Comparison of ENCODE assay signal across 19 cellular contexts in the genomic region with DNA sequence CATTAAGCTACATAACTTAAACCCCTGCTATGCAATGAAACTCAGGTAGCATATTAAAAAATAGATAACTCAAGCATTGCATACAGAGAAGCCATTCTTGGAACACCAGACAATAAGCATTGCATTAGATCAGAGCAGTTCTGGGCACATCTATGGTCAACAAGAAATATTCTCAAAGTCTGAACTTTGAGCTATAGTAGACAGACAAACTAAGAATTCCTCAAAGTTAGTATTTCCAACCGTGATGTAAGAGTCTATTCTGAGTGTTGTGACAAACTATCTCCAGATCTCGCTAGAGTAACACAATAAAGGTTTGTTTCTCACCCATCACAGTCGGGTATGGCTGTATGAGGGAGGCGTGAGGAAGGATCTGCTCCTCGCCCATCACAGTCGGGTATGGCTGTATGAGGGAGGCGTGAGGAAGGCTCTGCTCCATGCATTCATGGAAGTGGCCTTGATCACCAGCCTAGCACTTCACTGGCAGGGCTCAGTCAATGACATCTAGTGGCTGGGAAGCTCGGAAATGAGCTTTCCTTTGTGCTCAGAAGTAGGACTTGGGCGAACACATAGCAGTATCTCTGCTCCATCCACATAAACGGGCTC.
DNase-seq lines count a peak whose midpoint lies in the region; ATAC-seq, FAIRE-seq and TF ChIP-seq lines count a peak whose summit lies in the region.
"Had no signal": no experiment of that assay in that cellular context is flagged by ENCODE, and none has a peak within 500 bp of the region (broad histone marks: within the 10 kb centered on the region; RNA-seq: fewer than 3 reads in every experiment).

No MANE protein-coding gene starts in this region.

- H3K27ac ChIP-seq in left ventricle myocardium inferior (replicated peaks) (peak overlapping the region; percentile 89), right cardiac atrium (ENCODE audit: low read length) (no peak overlapping the region), esophagus muscularis mucosa (replicated peaks in 1 of 4) (no peak overlapping the region), thymus (ENCODE audit: low read depth) (peak overlapping the region; percentile 10)
- H3K27ac ChIP-seq: 22Rv1, A549, C4-2B, GM23248 had no signal

- H3K36me3 ChIP-seq in left ventricle myocardium inferior = no peaks in the 10 kb centered on the region
- H3K36me3 ChIP-seq in esophagus muscularis mucosa = no peaks in the 10 kb centered on the region
- no peaks in the 10 kb centered on the region for H3K36me3 ChIP-seq in thymus (ENCODE audit: control insufficient read depth, insufficient read depth)
- H3K36me3 ChIP-seq: HAP-1 had no signal

- TF ChIP-seq CTCF in left ventricle myocardium inferior (IDR thresholded peaks at IDR 0.05; ENCODE audit: borderline replicate concordance) (no peak), esophagus muscularis mucosa (IDR thresholded peaks at IDR 0.05) (no peak)

- intact Hi-C loops in left ventricle myocardium inferior (cut with micrococcal nuclease) = no loop called here
- intact Hi-C loops in right cardiac atrium (cut with DNase I) = no loop called here
- intact Hi-C loops in esophagus muscularis mucosa (cut with DNase I) = no loop called here

- H3K4me1 ChIP-seq in left ventricle myocardium inferior = peaks cover 36% of the 10 kb centered on the region
- H3K4me1 ChIP-seq in right cardiac atrium (ENCODE audit: control insufficient read depth, insufficient read depth, low read length) = peaks cover 6% of the 10 kb centered on the region
- peaks cover 0 to 11% (median 0%) of the 10 kb centered on the region in 4 donors for H3K4me1 ChIP-seq in esophagus muscularis mucosa
- peaks cover 58% of the 10 kb centered on the region for H3K4me1 ChIP-seq in thymus (ENCODE audit: control insufficient read depth, insufficient read depth, low read length)
- H3K4me1 ChIP-seq: A549, Caco-2, HAP-1 had no signal

- no peaks in the 10 kb centered on the region for H3K9me3 ChIP-seq in left ventricle myocardium inferior (replicated peaks)
- no peaks in the 10 kb centered on the region for H3K9me3 ChIP-seq in right cardiac atrium (ENCODE audit: control insufficient read depth, low read length)
- no peaks in the 10 kb centered on the region for H3K9me3 ChIP-seq in esophagus muscularis mucosa
- no peaks in the 10 kb centered on the region for H3K9me3 ChIP-seq in thymus (ENCODE audit: control insufficient read depth)
- H3K9me3 ChIP-seq: A549, Caco-2, HAP-1 had no signal

- 83% methylated on average over 10 of the region's 10 CpGs for WGBS in right cardiac atrium
- WGBS in esophagus muscularis mucosa = 85% methylated on average over 10 of the region's 10 CpGs
- WGBS in thymus = 92% methylated on average over 10 of the region's 10 CpGs

- no peak for TF ChIP-seq EP300 in esophagus muscularis mucosa (IDR thresholded peaks at IDR 0.05)

- H3K4me3 ChIP-seq in left ventricle myocardium inferior = no peak overlapping the region
- no peak overlapping the region for H3K4me3 ChIP-seq in right cardiac atrium (ENCODE audit: low read length)
- H3K4me3 ChIP-seq in esophagus muscularis mucosa = no peak overlapping the region
- H3K4me3 ChIP-seq in thymus (ENCODE audit: low read length) = no peak overlapping the region
- H3K4me3 ChIP-seq: A549, GM23248, HAP-1 had no signal

- peak; percentile 56 for FAIRE-seq in GM12892 (lab: Jason Lieb, UNC)
- FAIRE-seq: A549, G401.6, GM12891, GM18507, HTR-8/SVneo had no signal

- ATAC-seq in right cardiac atrium = no peak
- ATAC-seq: A549 had no signal

- H3K27me3 ChIP-seq in left ventricle myocardium inferior (ENCODE audit: low read depth) (no peaks in the 10 kb centered on the region), right cardiac atrium (ENCODE audit: control insufficient read depth, insufficient read depth) (no peaks in the 10 kb centered on the region), esophagus muscularis mucosa (no peaks in the 10 kb centered on the region), thymus (ENCODE audit: control insufficient read depth, insufficient read depth) (no peaks in the 10 kb centered on the region)

- TF ChIP-seq POLR2A in GM12892 (IDR thresholded peaks at IDR 0.05; ENCODE audit: low read depth, low read length) (no peak), esophagus muscularis mucosa (IDR thresholded peaks at IDR 0.05; ENCODE audit: low read depth) (no peak)

- no peak for DNase-seq in left ventricle myocardium inferior
- DNase-seq in right cardiac atrium = no peak
- DNase-seq in GM12892 (ENCODE audit: insufficient read length) = no peak
- DNase-seq in esophagus muscularis mucosa (ENCODE audit: extremely low spot score) = peak; percentile 86
- no peak for DNase-seq in OCI-M2 (lab: John Stamatoyannopoulos, UW; ENCODE audit: unreplicated experiment)
- DNase-seq in SIG-M5 (lab: John Stamatoyannopoulos, UW) = no peak
- DNase-seq: AML-193; Caco-2; CD4-positive, alpha-beta T cell; GM23248 had no signal

Comparison
In these comparisons a context has a peak if more than half of its experiments do, and no peak if none do; other contexts are left out.
1. H3K27ac ChIP-seq: peak in left ventricle myocardium inferior (single experiment) and thymus (single experiment); none in right cardiac atrium (single experiment) and esophagus muscularis mucosa (0 of 4).